ENCODE assay signal across 11 cellular contexts in genomic region chr1:56240400-56240799, GRCh38.
"Had no signal": no experiment of that assay in that cellular context is flagged by ENCODE, and none has a peak within 500 bp of the region (broad histone marks: within the 10 kb centered on the region; RNA-seq: fewer than 3 reads in every experiment).

No MANE protein-coding gene starts in this region.

- H3K4me2 ChIP-seq: GM23338 had no signal

- ATAC-seq: GM23338, HCT116 had no signal

- FAIRE-seq: H1, H54 had no signal

- H3K4me3 ChIP-seq: GM23248, GM23338, HAP-1 had no signal

- H2AFZ ChIP-seq: GM23248, GM23338 had no signal

- H3K9me3 ChIP-seq: HAP-1 had no signal

- H3K4me1 ChIP-seq: HAP-1 had no signal

- DNase-seq: GOT3, H7, H9, HCEC 1CT, HFFc6 had no signal

- H3K4me3 Mint-ChIP-seq: GM23338, H9, HFFc6 had no signal

- H3K4me1 Mint-ChIP-seq: GM23338, H9 had no signal

- H3K27ac Mint-ChIP-seq: GM23338, H9, HFFc6 had no signal

- H3K36me3 ChIP-seq: HAP-1 had no signal

- H3K27ac ChIP-seq: GM23248 had no signal

- H3K9ac ChIP-seq: GM23248 had no signal
